7 cellular contexts compared by ENCODE assay signal in genomic region chr11:65476632-65477270, GRCh38. TPM values are rescaled to one million over a fixed set of nuclear protein-coding genes. Genes with fewer than 3 reads are reported as not detected.
A peak's percentile ranks its signal among the peaks of the same experiment; 100 is the strongest.
DNase-seq lines count a peak whose midpoint lies in the region; ATAC-seq, FAIRE-seq and TF ChIP-seq lines count a peak whose summit lies in the region.

No MANE protein-coding gene starts in this region.

- H3K36me3 ChIP-seq in rectal smooth muscle tissue (ENCODE audit: control insufficient read depth, insufficient read depth, low read length), result no peaks in the 10 kb centered on the region

- H3K4me1 ChIP-seq in rectal smooth muscle tissue (ENCODE audit: control insufficient read depth, insufficient read depth, low read length), result peaks cover 30% of the 10 kb centered on the region

- POLR2A ChIA-PET in activated CD8-positive, alpha-beta T cell treated with anti-CD3 and anti-CD28 coated beads for 36 hours (lab: Charles Lee), result interaction anchor here (1.0 to 15.0 kb wide), 11 partner anchors 11 to 99 kb away, joined by 3 to 687 read pairs (median 4); partner anchors contain the start of genes EHBP1L1, MALAT1, NEAT1 and SCYL1

- H3K27ac ChIP-seq in rectal smooth muscle tissue (ENCODE audit: low read depth, low read length), result peak overlapping the region; percentile 100

- no peaks in the 10 kb centered on the region for H3K27me3 Mint-ChIP-seq in activated CD8-positive, alpha-beta T cell treated with anti-CD3 and anti-CD28 coated beads for 36 hours

- H3K4me3 ChIP-seq in fibroblast of villous mesenchyme (ENCODE audit: low read depth, low read length), result peak overlapping the region; percentile 75
- peak overlapping the region; percentile 83 for H3K4me3 ChIP-seq in rectal smooth muscle tissue (ENCODE audit: low read length)

- H3K9ac ChIP-seq in rectal smooth muscle tissue (ENCODE audit: low read length), result peak overlapping the region; percentile 92

- no peak for DNase-seq in activated CD8-positive, alpha-beta T cell treated with anti-CD3 and anti-CD28 coated beads for 36 hours
- DNase-seq in fibroblast of villous mesenchyme (ENCODE audit: low read depth) (no peak), D721Med (ENCODE audit: insufficient read length, low spot score) (no peak), NCI-H1048 (lab: John Stamatoyannopoulos, UW) (no peak)

- peaks cover 12% of the 10 kb centered on the region for H3K4me1 Mint-ChIP-seq in activated CD8-positive, alpha-beta T cell treated with anti-CD3 and anti-CD28 coated beads for 36 hours (ENCODE audit: low read depth)

- H3K27me3 ChIP-seq in rectal smooth muscle tissue (ENCODE audit: control insufficient read depth, insufficient read depth, low read length), result no peaks in the 10 kb centered on the region

- intact Hi-C loops in activated CD8-positive, alpha-beta T cell treated with anti-CD3 and anti-CD28 coated beads for 36 hours (cut with micrococcal nuclease), result no loop called here

- H3K27ac Mint-ChIP-seq in activated CD8-positive, alpha-beta T cell treated with anti-CD3 and anti-CD28 coated beads for 36 hours, result peak overlapping the region; percentile 100

- ATAC-seq in GM19023 (IDR thresholded peaks at IDR 0.05; ENCODE audit: unreplicated experiment) (peak; percentile 34), HG03097 (IDR thresholded peaks at IDR 0.05; ENCODE audit: low FRiP score, unreplicated experiment) (peak; percentile 23)
- ATAC-seq in activated CD8-positive, alpha-beta T cell treated with anti-CD3 and anti-CD28 coated beads for 36 hours, result peak; percentile 8

- CTCF ChIA-PET in activated CD8-positive, alpha-beta T cell treated with anti-CD3 and anti-CD28 coated beads for 36 hours (lab: Charles Lee), result interaction anchor here (1.0 to 5.7 kb wide), 9 partner anchors 11 to 162 kb away, joined by 3 to 34 read pairs (median 5); partner anchors contain the start of gene CDC42EP2

- peak overlapping the region; percentile 96 for H3K4me3 Mint-ChIP-seq in activated CD8-positive, alpha-beta T cell treated with anti-CD3 and anti-CD28 coated beads for 36 hours

- no peaks in the 10 kb centered on the region for H3K9me3 Mint-ChIP-seq in activated CD8-positive, alpha-beta T cell treated with anti-CD3 and anti-CD28 coated beads for 36 hours

- no peak for TF ChIP-seq CTCF in activated CD8-positive, alpha-beta T cell treated with anti-CD3 and anti-CD28 coated beads for 36 hours (IDR thresholded peaks at IDR 0.05)
- no peak for TF ChIP-seq CTCF in fibroblast of villous mesenchyme (IDR thresholded peaks at IDR 0.05; ENCODE audit: insufficient read depth, low read depth, low read length)
- no peak for TF ChIP-seq CTCF in D721Med (IDR thresholded peaks at IDR 0.05; ENCODE audit: insufficient read depth, missing control alignments)

- peaks cover 13% of the 10 kb centered on the region for H3K36me3 Mint-ChIP-seq in activated CD8-positive, alpha-beta T cell treated with anti-CD3 and anti-CD28 coated beads for 36 hours (ENCODE audit: low read depth)

- no peak for FAIRE-seq in D721Med (lab: Jason Lieb, UNC)

RNA-seq across cellular contexts. Expression of gene MALAT1, which starts 22.1 kb away (rescaled TPM):
- total RNA-seq in activated CD8-positive, alpha-beta T cell treated with anti-CD3 and anti-CD28 coated beads for 36 hours, result 1,000 to 10,000 TPM; 3,856 to 3,869 TPM
- 12,351 and 16,563 TPM in 2 replicates for total RNA-seq in fibroblast of villous mesenchyme

RNA-seq across cellular contexts. Expression of gene SCYL1, which starts 48.1 kb away (rescaled TPM):
- 10 to 100 TPM; 71.5 to 76.8 TPM for total RNA-seq in activated CD8-positive, alpha-beta T cell treated with anti-CD3 and anti-CD28 coated beads for 36 hours
- 125 and 135 TPM in 2 replicates for total RNA-seq in fibroblast of villous mesenchyme

RNA-seq across cellular contexts. Expression of gene NEAT1, which starts 54.2 kb away (rescaled TPM):
- 100 to 1,000 TPM; 313 to 358 TPM for total RNA-seq in activated CD8-positive, alpha-beta T cell treated with anti-CD3 and anti-CD28 coated beads for 36 hours
- total RNA-seq in fibroblast of villous mesenchyme, result 413 and 487 TPM in 2 replicates
